In genomic region chr13:79724348-79725103, GRCh38 we compare ENCODE assay signal across 15 cellular contexts.
DNase-seq lines count a peak whose midpoint lies in the region; TF ChIP-seq lines count a peak whose summit lies in the region.
"Had no signal": no experiment of that assay in that cellular context is flagged by ENCODE, and none has a peak within 500 bp of the region (broad histone marks: within the 10 kb centered on the region; RNA-seq: fewer than 3 reads in every experiment).

No MANE protein-coding gene starts in this region.

- peaks cover 2% of the 10 kb centered on the region for H3K36me3 Mint-ChIP-seq in progenitor cell of endocrine pancreas (ENCODE audit: insufficient read depth)
- H3K36me3 Mint-ChIP-seq in CD8-positive, alpha-beta memory T cell = no peaks in the 10 kb centered on the region
- no peaks in the 10 kb centered on the region for H3K36me3 Mint-ChIP-seq in endodermal cell (ENCODE audit: low read depth)
- H3K36me3 Mint-ChIP-seq: brain; CD4-positive, CD25-positive, alpha-beta regulatory T cell had no signal

- H3K4me3 Mint-ChIP-seq in progenitor cell of endocrine pancreas (ENCODE audit: low read depth) = peak overlapping the region; percentile 7
- H3K4me3 Mint-ChIP-seq in CD8-positive, alpha-beta memory T cell = no peak overlapping the region
- H3K4me3 Mint-ChIP-seq in endodermal cell = no peak overlapping the region
- H3K4me3 Mint-ChIP-seq: CD4-positive, CD25-positive, alpha-beta regulatory T cell had no signal

- TF ChIP-seq CTCF in hepatocyte (IDR thresholded peaks at IDR 0.05; ENCODE audit: poor library complexity) (no peak), progenitor cell of endocrine pancreas (IDR thresholded peaks at IDR 0.05; ENCODE audit: unreplicated experiment) (no peak), GM13977 (IDR thresholded peaks at IDR 0.05; ENCODE audit: extremely low read depth, insufficient read depth, missing control alignments) (no peak), endodermal cell (conservative IDR thresholded peaks at IDR 0.05) (no peak)

- peak overlapping the region; percentile 60 for H3K27ac ChIP-seq in hepatocyte
- no peak overlapping the region for H3K27ac ChIP-seq in CD8-positive, alpha-beta memory T cell (ENCODE audit: low read depth, low read length)
- no peak overlapping the region for H3K27ac ChIP-seq in endodermal cell (ENCODE audit: low read depth, low read length)
- H3K27ac ChIP-seq: HL-60 had no signal

- no peaks in the 10 kb centered on the region for H3K27me3 ChIP-seq in hepatocyte
- no peaks in the 10 kb centered on the region for H3K27me3 ChIP-seq in CD8-positive, alpha-beta memory T cell (ENCODE audit: insufficient read depth, low read length, poor library complexity, severe bottlenecking)
- H3K27me3 ChIP-seq in endodermal cell (ENCODE audit: control insufficient read depth, insufficient read depth, low read length, poor library complexity, severe bottlenecking) = no peaks in the 10 kb centered on the region

- no peak overlapping the region for H2AFZ ChIP-seq in hepatocyte

- in situ Hi-C loops in GM13977 (cut with MboI; ENCODE audit: low pct_unique_long_range_greater_than_20kb, low sequenced_read_pairs, unreplicated experiment) = no loop called here

- H3K27ac Mint-ChIP-seq in progenitor cell of endocrine pancreas (peak overlapping the region; percentile 87), endodermal cell (no peak overlapping the region)
- H3K27ac Mint-ChIP-seq in CD8-positive, alpha-beta memory T cell = no peak overlapping the region
- H3K27ac Mint-ChIP-seq: CD4-positive, CD25-positive, alpha-beta regulatory T cell had no signal

- H3K9me2 ChIP-seq in hepatocyte (replicated peaks; ENCODE audit: insufficient read depth) = no peaks in the 10 kb centered on the region

- no peaks in the 10 kb centered on the region for H3K79me2 ChIP-seq in hepatocyte

- H3K27me3 Mint-ChIP-seq in progenitor cell of endocrine pancreas (no peaks in the 10 kb centered on the region), endodermal cell (ENCODE audit: insufficient read depth) (no peaks in the 10 kb centered on the region)
- no peaks in the 10 kb centered on the region for H3K27me3 Mint-ChIP-seq in CD8-positive, alpha-beta memory T cell
- H3K27me3 Mint-ChIP-seq: brain; CD4-positive, CD25-positive, alpha-beta regulatory T cell had no signal

- H3K9me3 Mint-ChIP-seq in progenitor cell of endocrine pancreas (ENCODE audit: low read depth) = peaks cover 9% of the 10 kb centered on the region
- H3K9me3 Mint-ChIP-seq in CD8-positive, alpha-beta memory T cell = peaks cover 0 to 7% (median 0%) of the 10 kb centered on the region in 5 donors
- no peaks in the 10 kb centered on the region for H3K9me3 Mint-ChIP-seq in endodermal cell

- no peak overlapping the region for H3K9ac ChIP-seq in endodermal cell (ENCODE audit: extremely low read depth, low read length, poor library complexity, severe bottlenecking)

- DNase-seq in HT-29 (ENCODE audit: low spot score) = peak; percentile 80
- DNase-seq in SHP77 treated with DMSO at 0.1 percent for 48 hours (lab: John Stamatoyannopoulos, UW) = peak; percentile 25
- DNase-seq in hepatocyte (ENCODE audit: low spot score) = peak; percentile 54
- DNase-seq in progenitor cell of endocrine pancreas (ENCODE audit: low spot score, unreplicated experiment) = no peak
- DNase-seq in GM13977 (ENCODE audit: low spot score) = no peak
- DNase-seq in stimulated activated CD4-positive, alpha-beta T cell treated with anti-CD3 and anti-CD28 coated beads, Interleukin-1b, Interleukin-23, amount 100 ng/mL, for 48 hours = no peak
- no peak for DNase-seq in CD8-positive, alpha-beta memory T cell
- DNase-seq in endodermal cell = no peak
- DNase-seq: activated T-cell treated with anti-CD3 and anti-CD28 coated beads, Interleukin-2, amount 50 U/mL, for 48 hours; CD4-positive, CD25-positive, alpha-beta regulatory T cell; erythroblast; SIG-M5; stimulated activated CD4-positive, alpha-beta T cell treated with anti-CD3 and anti-CD28 coated beads, Interleukin-4, amount 100 ng/mL, for 4 hours had no signal

- 32% methylated on average over 3 of the region's 3 CpGs for WGBS in hepatocyte (ENCODE audit: low lambda C conversion rate, missing lambda C conversion rate)
- WGBS in endodermal cell (ENCODE audit: insufficient coverage in 1 of 2, insufficient read length in 1 of 2), 2 experiments = 93 to 94% methylated on average over 1 to 3 of the region's 3 CpGs

- H3K4me1 ChIP-seq in hepatocyte (ENCODE audit: insufficient read depth) (peaks cover 28% of the 10 kb centered on the region), endodermal cell (ENCODE audit: control insufficient read depth, insufficient read depth, low read length) (peaks cover 5% of the 10 kb centered on the region)
- H3K4me1 ChIP-seq in CD8-positive, alpha-beta memory T cell (ENCODE audit: insufficient read depth, low read length) = no peaks in the 10 kb centered on the region

- no peaks in the 10 kb centered on the region for H4K20me1 ChIP-seq in hepatocyte (ENCODE audit: insufficient read depth, poor library complexity, severe bottlenecking)

- CTCF ChIA-PET in CD8-positive, alpha-beta memory T cell (lab: Charles Lee) = no interaction called here

- H3K4me2 ChIP-seq in hepatocyte = peak overlapping the region; percentile 63

- H3K4me1 Mint-ChIP-seq in progenitor cell of endocrine pancreas (ENCODE audit: low read depth) (peaks cover 24% of the 10 kb centered on the region), endodermal cell (peaks cover 7% of the 10 kb centered on the region)
- H3K4me1 Mint-ChIP-seq in CD8-positive, alpha-beta memory T cell = no peaks in the 10 kb centered on the region
- H3K4me1 Mint-ChIP-seq: CD4-positive, CD25-positive, alpha-beta regulatory T cell had no signal

- H3K4me3 ChIP-seq in hepatocyte = no peak overlapping the region
- no peak overlapping the region for H3K4me3 ChIP-seq in CD8-positive, alpha-beta memory T cell (ENCODE audit: low read length)
- no peak overlapping the region for H3K4me3 ChIP-seq in endodermal cell (ENCODE audit: low read length)

- H3K36me3 ChIP-seq in hepatocyte (replicated peaks; ENCODE audit: insufficient read depth, low read depth) (no peaks in the 10 kb centered on the region), endodermal cell (ENCODE audit: control insufficient read depth, insufficient read depth, low read length) (no peaks in the 10 kb centered on the region)
- H3K36me3 ChIP-seq in CD8-positive, alpha-beta memory T cell (ENCODE audit: insufficient read depth, low read length) = no peaks in the 10 kb centered on the region

- POLR2A ChIA-PET in CD8-positive, alpha-beta memory T cell (lab: Charles Lee) = no interaction called here

- no peaks in the 10 kb centered on the region for H3K9me3 ChIP-seq in hepatocyte (ENCODE audit: low read depth)
- H3K9me3 ChIP-seq in CD8-positive, alpha-beta memory T cell (ENCODE audit: low read length) = no peaks in the 10 kb centered on the region
- H3K9me3 ChIP-seq in endodermal cell (ENCODE audit: control insufficient read depth, low read length) = no peaks in the 10 kb centered on the region

Comparison
In these comparisons a context has a peak if more than half of its experiments do, and no peak if none do; other contexts are left out.
1. DNase-seq: peak in HT-29 (single experiment), SHP77 treated with DMSO at 0.1 percent for 48 hours (single experiment) and hepatocyte (single experiment); none in progenitor cell of endocrine pancreas (single experiment), GM13977 (single experiment), stimulated activated CD4-positive, alpha-beta T cell treated with anti-CD3 and anti-CD28 coated beads, Interleukin-1b, Interleukin-23, amount 100 ng/mL, for 48 hours (single experiment), CD8-positive, alpha-beta memory T cell (0 of 5) and endodermal cell (single experiment).